ENCODE assay signal across 8 cellular contexts in genomic region chr14:90758959-90759358, GRCh38. TPM values are rescaled to one million over a fixed set of nuclear protein-coding genes. Genes with fewer than 3 reads are reported as not detected.
A peak's percentile ranks its signal among the peaks of the same experiment; 100 is the strongest.
DNase-seq lines count a peak whose midpoint lies in the region; ATAC-seq, FAIRE-seq and TF ChIP-seq lines count a peak whose summit lies in the region.

No MANE protein-coding gene starts in this region.

- H3K9ac ChIP-seq in astrocyte (ENCODE audit: low read length) (peak overlapping the region; percentile 85), iPS-20b (ENCODE audit: low read depth, low read length) (peak overlapping the region; percentile 79; the same call in 1 of the 2 replicates)

- peak overlapping the region; percentile 95 for H3K4me2 ChIP-seq in astrocyte (ENCODE audit: low read length)

- H3K27ac ChIP-seq in C4-2B (peak overlapping the region; percentile 76), astrocyte (ENCODE audit: low read depth, low read length) (peak overlapping the region; percentile 6), iPS-20b (ENCODE audit: low read length) (no peak overlapping the region), spleen (peak overlapping the region; percentile 66 to 93 (median 88))

- 16 to 28% (median 18%) methylated on average over 13 of the region's 13 CpGs for WGBS in spleen, 5 donors

- H3K4me1 Mint-ChIP-seq in astrocyte (ENCODE audit: low read depth, unreplicated experiment): peaks cover 3% of the 10 kb centered on the region

- TF ChIP-seq CTCF in C4-2B (conservative IDR thresholded peaks at IDR 0.05): no peak
- no peak for TF ChIP-seq CTCF in astrocyte (IDR thresholded peaks at IDR 0.05; ENCODE audit: insufficient read depth, low read depth, low read length)
- no peak for TF ChIP-seq CTCF in spleen (IDR thresholded peaks at IDR 0.05 in 8 of 11, conservative IDR thresholded peaks at IDR 0.05 in 3 of 11)

- H3K27me3 ChIP-seq in astrocyte (ENCODE audit: insufficient read depth, low read length): no peaks in the 10 kb centered on the region
- peaks cover 10% of the 10 kb centered on the region for H3K27me3 ChIP-seq in iPS-20b (ENCODE audit: insufficient read depth, low read length)
- H3K27me3 ChIP-seq in spleen (replicated peaks in 1 of 7): no peaks in the 10 kb centered on the region

- no peak overlapping the region for H3K27ac Mint-ChIP-seq in astrocyte (ENCODE audit: unreplicated experiment)

- H3K79me2 ChIP-seq in astrocyte (ENCODE audit: insufficient read depth, low read length): no peaks in the 10 kb centered on the region

- no peak for TF ChIP-seq POLR2A in spleen (IDR thresholded peaks at IDR 0.05)

- H3K9me3 ChIP-seq in astrocyte (ENCODE audit: insufficient read depth, low read depth, low read length) (no peaks in the 10 kb centered on the region), iPS-20b (ENCODE audit: insufficient read depth, low read depth, low read length) (peaks cover 6% of the 10 kb centered on the region), spleen (peaks cover 0 to 18% (median 15%) of the 10 kb centered on the region in 8 donors)

- peaks cover 5% of the 10 kb centered on the region for H3K36me3 Mint-ChIP-seq in astrocyte (ENCODE audit: low read depth, unreplicated experiment)

- H3K27me3 Mint-ChIP-seq in astrocyte (ENCODE audit: low read depth, unreplicated experiment): no peaks in the 10 kb centered on the region

- H2AFZ ChIP-seq in astrocyte (ENCODE audit: low read depth, low read length): peak overlapping the region; percentile 99

- intact Hi-C loops in spleen (cut with DNase I; ENCODE audit: low total_unique reads): no loop called here

- H3K4me3 ChIP-seq in astrocyte (ENCODE audit: insufficient read depth, low read depth, low read length) (peak overlapping the region; percentile 72), iPS-20b (ENCODE audit: low read length) (peak overlapping the region; percentile 58; the same call in 1 of the 2 replicates), spleen (peak overlapping the region in 7 of 8 donors; percentile 11 to 70 (median 43))

- DNase-seq in astrocyte (ENCODE audit: low read depth) (no peak), spleen (peak; percentile 92), GOT3 (lab: John Stamatoyannopoulos, UW) (no peak), NOMO-1 treated with dmso at 0.1 percent for 144 hours (lab: John Stamatoyannopoulos, UW; ENCODE audit: unreplicated experiment) (no peak)

- ATAC-seq in HG03439 (IDR thresholded peaks at IDR 0.05; ENCODE audit: unreplicated experiment) (peak; percentile 27), HG03442 (IDR thresholded peaks at IDR 0.05; ENCODE audit: unreplicated experiment) (no peak)

- peak overlapping the region; percentile 69 for H3K4me3 Mint-ChIP-seq in astrocyte (ENCODE audit: unreplicated experiment)

- peaks cover 3% of the 10 kb centered on the region for H4K20me1 ChIP-seq in astrocyte (ENCODE audit: insufficient read depth, low read length)

- H3K36me3 ChIP-seq in astrocyte (ENCODE audit: insufficient read depth, low read length) (no peaks in the 10 kb centered on the region), iPS-20b (ENCODE audit: insufficient read depth, low read depth, low read length) (no peaks in the 10 kb centered on the region), spleen (no peaks in the 10 kb centered on the region)

- H3K9me3 Mint-ChIP-seq in astrocyte (ENCODE audit: unreplicated experiment): peaks cover 4% of the 10 kb centered on the region

- FAIRE-seq in astrocyte (lab: Jason Lieb, UNC): no peak

- H3K4me1 ChIP-seq in astrocyte (ENCODE audit: insufficient read depth, low read length): no peaks in the 10 kb centered on the region
- peaks cover 9% of the 10 kb centered on the region; the same call in 1 of the 2 replicates for H3K4me1 ChIP-seq in iPS-20b (ENCODE audit: insufficient read depth, low read length)
- peaks cover 9 to 36% (median 27%) of the 10 kb centered on the region in 6 donors for H3K4me1 ChIP-seq in spleen

RNA-seq across cellular contexts. Expression of gene TTC7B, which starts 57.3 kb away (rescaled TPM):
- total RNA-seq in astrocyte: 42.1 TPM in 2 replicates
- 10 to 100 TPM; 54.1 to 98.4 (median 64.7) TPM for total RNA-seq in spleen
- polyA plus RNA-seq in spleen: 10 to 100 TPM in 1 of 3 donors, 1 to 10 TPM in 2; 6.6 to 16.0 (median 6.7) TPM
